ENCODE assay signal across 23 cellular contexts in genomic region chr7:55043691-55044090, GRCh38. TPM values are rescaled to one million over a fixed set of nuclear protein-coding genes. Genes with fewer than 3 reads are reported as not detected.
DNase-seq lines count a peak whose midpoint lies in the region; ATAC-seq and TF ChIP-seq lines count a peak whose summit lies in the region.
"Had no signal": no experiment of that assay in that cellular context is flagged by ENCODE, and none has a peak within 500 bp of the region (broad histone marks: within the 10 kb centered on the region; RNA-seq: fewer than 3 reads in every experiment).

No MANE protein-coding gene starts in this region.

- DNase-seq in T47D (ENCODE audit: low read depth in 1 of 2, low spot score in 1 of 2) (peak; percentile 56 to 91), MCF 10A (ENCODE audit: unreplicated experiment) (no peak), kidney tubule cell (ENCODE audit: low spot score) (peak; percentile 68), renal cortical epithelial cell (ENCODE audit: low read depth) (peak; percentile 80), heart left ventricle (no peak)
- DNase-seq: activated CD4-positive, CD25-positive, alpha-beta regulatory T cell treated with anti-CD3 and anti-CD28 coated beads, Interleukin-2, amount 50 U/mL, for 72 hours; activated T-cell treated with anti-CD3 and anti-CD28 coated beads, Interleukin-2, amount 50 U/mL, for 48 hours; AML-193; DMS79 treated with DMSO at 0.1 percent for 48 hours; effector CD8-positive, alpha-beta T cell; H9; heart right ventricle; NCI-H1105; NCI-H524 had no signal

- H3K27me3 Mint-ChIP-seq in MCF 10A (ENCODE audit: insufficient read depth, unreplicated experiment) = no peaks in the 10 kb centered on the region

- no peaks in the 10 kb centered on the region for H3K9me3 Mint-ChIP-seq in MCF 10A (ENCODE audit: unreplicated experiment)
- H3K9me3 Mint-ChIP-seq: activated naive CD4-positive, alpha-beta T cell treated with anti-CD3 and anti-CD28 coated beads, Interleukin-2, amount 50 U/mL, for 72 hours; H9; stimulated activated effector memory CD8-positive, alpha-beta T cell treated with anti-CD3 and anti-CD28 coated beads, Interleukin-12 subunit alpha, Interleukin-12 subunit beta, amount 100 ng/mL, for 72 hours had no signal

- H3K4me1 Mint-ChIP-seq in MCF 10A (ENCODE audit: insufficient read depth, unreplicated experiment) = peaks cover 25% of the 10 kb centered on the region
- H3K4me1 Mint-ChIP-seq: stimulated activated effector memory CD8-positive, alpha-beta T cell treated with anti-CD3 and anti-CD28 coated beads, Interleukin-12 subunit alpha, Interleukin-12 subunit beta, amount 100 ng/mL, for 72 hours had no signal

- 94 to 100% (median 96%) methylated on average over 2 of the region's 2 CpGs for whole genome bisulfite sequencing in heart left ventricle, 4 donors

- no TSS peak for BruUV-seq in MCF 10A (replicated peaks; lab: Mats Ljungman, UMichigan)

- POLR2A ChIA-PET in MCF 10A (lab: Yijun Ruan, JAX) = interaction anchor here (0.8 to 4.4 kb wide), 9 partner anchors 9 to 284 kb away, joined by 3 to 17 read pairs (median 7); partner anchors contain the start of genes EGFR and SEC61G

- no peaks in the 10 kb centered on the region for H3K36me3 ChIP-seq in heart left ventricle
- H3K36me3 ChIP-seq: heart right ventricle had no signal

- H3K4me3 ChIP-seq in heart left ventricle = no peak overlapping the region
- H3K4me3 ChIP-seq: heart right ventricle, lung had no signal

- no peak overlapping the region for H3K27ac Mint-ChIP-seq in MCF 10A (ENCODE audit: low read depth, unreplicated experiment)
- H3K27ac Mint-ChIP-seq: activated naive CD4-positive, alpha-beta T cell treated with anti-CD3 and anti-CD28 coated beads, Interleukin-2, amount 50 U/mL, for 72 hours; stimulated activated effector memory CD8-positive, alpha-beta T cell treated with anti-CD3 and anti-CD28 coated beads, Interleukin-12 subunit alpha, Interleukin-12 subunit beta, amount 100 ng/mL, for 72 hours had no signal

- no peaks in the 10 kb centered on the region for H3K27me3 ChIP-seq in heart left ventricle
- H3K27me3 ChIP-seq: heart right ventricle had no signal

- in situ Hi-C loops in T47D (cut with HindIII; ENCODE audit: low pct_unique_long_range_greater_than_20kb, low sequenced_read_pairs) = no loop called here

- H3K27ac ChIP-seq in heart left ventricle = peak overlapping the region in 1 of 12 donors; percentile 72
- H3K27ac ChIP-seq: 22Rv1, heart right ventricle had no signal

- no peak for TF ChIP-seq POLR2A in heart left ventricle (IDR thresholded peaks at IDR 0.05)

- H3K4me1 ChIP-seq in heart left ventricle = peaks cover 0 to 13% (median 4%) of the 10 kb centered on the region in 12 donors

- H3K4me3 Mint-ChIP-seq in MCF 10A (ENCODE audit: unreplicated experiment) = no peak overlapping the region
- H3K4me3 Mint-ChIP-seq: H9; stimulated activated effector memory CD8-positive, alpha-beta T cell treated with anti-CD3 and anti-CD28 coated beads, Interleukin-12 subunit alpha, Interleukin-12 subunit beta, amount 100 ng/mL, for 72 hours had no signal

- intact Hi-C loops in MCF 10A (cut with micrococcal nuclease) (no loop called here), heart left ventricle (cut with DNase I) (no loop called here)

- ATAC-seq in HG02571 (IDR thresholded peaks at IDR 0.05; ENCODE audit: unreplicated experiment) (no peak), heart left ventricle (no peak), HG03469 (IDR thresholded peaks at IDR 0.05; ENCODE audit: unreplicated experiment) (no peak), HG03457 (IDR thresholded peaks at IDR 0.05; ENCODE audit: unreplicated experiment) (no peak)
- ATAC-seq: activated naive CD4-positive, alpha-beta T cell treated with anti-CD3 and anti-CD28 coated beads, Interleukin-2, amount 50 U/mL, for 72 hours; Right ventricle myocardium inferior; sciatic nerve; stimulated activated effector memory CD8-positive, alpha-beta T cell treated with anti-CD3 and anti-CD28 coated beads, Interleukin-12 subunit alpha, Interleukin-12 subunit beta, amount 100 ng/mL, for 72 hours had no signal

- no peaks in the 10 kb centered on the region for H3K9me3 ChIP-seq in heart left ventricle
- H3K9me3 ChIP-seq: heart right ventricle had no signal

- CTCF ChIA-PET in MCF 10A (lab: Yijun Ruan, JAX) = interaction anchor here (1.0 to 2.4 kb wide), 2 partner anchors 166 to 204 kb away, joined by 3 to 10 read pairs; no protein-coding TSS in a partner anchor

- peaks cover 65% of the 10 kb centered on the region for H3K36me3 Mint-ChIP-seq in MCF 10A (ENCODE audit: insufficient read depth, unreplicated experiment)
- H3K36me3 Mint-ChIP-seq: activated naive CD4-positive, alpha-beta T cell treated with anti-CD3 and anti-CD28 coated beads, Interleukin-2, amount 50 U/mL, for 72 hours; stimulated activated effector memory CD8-positive, alpha-beta T cell treated with anti-CD3 and anti-CD28 coated beads, Interleukin-12 subunit alpha, Interleukin-12 subunit beta, amount 100 ng/mL, for 72 hours had no signal

- TF ChIP-seq CTCF in MCF 10A (IDR thresholded peaks at IDR 0.05; ENCODE audit: unreplicated experiment) (no peak), heart left ventricle (IDR thresholded peaks at IDR 0.05) (no peak)

RNA-seq across cellular contexts. Expression of gene EGFR, which starts 24.9 kb away (rescaled TPM):
- total RNA-seq in MCF 10A (2022) (371 and 448 TPM in 2 replicates), renal cortical epithelial cell (50.2 and 97.1 TPM in 2 replicates), heart left ventricle (10 to 100 TPM in 3 of 9 donors, 1 to 10 TPM in 6; 4.6 to 29.6 (median 8.7) TPM)
- 1 to 10 TPM; 2.3 to 2.8 TPM for polyA plus RNA-seq in heart left ventricle
- total RNA-seq: activated naive CD4-positive, alpha-beta T cell treated with anti-CD3 and anti-CD28 coated beads, Interleukin-2, amount 50 U/mL, for 72 hours had no signal

Comparison
In these comparisons a context has a peak if more than half of its experiments do, and no peak if none do; other contexts are left out.
1. DNase-seq: peak in T47D (2 of 2), kidney tubule cell (single experiment) and renal cortical epithelial cell (single experiment); none in MCF 10A (single experiment) and heart left ventricle (0 of 5).